1 cellular context compared by ENCODE assay signal in the genomic region with DNA sequence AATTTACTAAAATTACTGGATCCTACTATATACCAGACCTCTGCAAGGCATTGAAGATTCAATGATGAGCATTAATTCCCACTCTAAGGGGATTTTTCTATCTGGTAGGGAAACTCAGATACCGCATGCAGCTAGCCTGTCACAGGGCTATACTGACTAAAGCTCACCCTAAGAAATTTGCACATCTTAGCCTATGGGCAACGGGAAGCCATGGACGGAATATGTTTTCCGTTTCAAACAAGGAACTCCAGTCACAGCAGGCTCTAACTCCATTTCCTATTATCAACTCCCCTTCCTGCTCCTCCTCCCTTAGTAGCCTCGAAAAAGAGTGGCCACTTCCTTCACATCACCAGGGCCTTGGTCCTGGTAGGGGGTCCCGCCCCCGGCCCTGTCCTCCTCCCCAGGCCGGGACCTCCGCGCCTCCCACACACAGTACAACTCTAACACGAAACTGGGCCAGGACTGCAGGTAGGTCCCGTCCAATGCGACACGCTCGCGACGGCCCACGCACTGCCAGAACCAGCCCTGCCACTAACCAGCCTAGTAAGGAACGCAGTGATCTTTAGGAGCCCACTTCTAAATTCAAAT.
TF ChIP-seq lines count a peak whose summit lies in the region.

No MANE protein-coding gene starts in this region.

TF ChIP-seq in GM12878, 131 proteins besides CTCF, POLR2A, EP300 and RAD21 (continues in another document):
- no peak for TF ChIP-seq ZNF207 (IDR thresholded peaks at IDR 0.05; ENCODE audit: borderline replicate concordance)
- no peak for TF ChIP-seq SMC3 (IDR thresholded peaks at IDR 0.05; ENCODE audit: borderline replicate concordance, low read length)
- TF ChIP-seq SREBF2 (IDR thresholded peaks at IDR 0.05; ENCODE audit: low read length), result no peak
- TF ChIP-seq LARP7 (IDR thresholded peaks at IDR 0.05), result peak; percentile 64; the same call in 1 of the 2 replicates
- TF ChIP-seq PBX3 (IDR thresholded peaks at IDR 0.05; ENCODE audit: insufficient replicate concordance, low read depth, low read length), result no peak
- peak; percentile 51; the same call in 1 of the 2 replicates for TF ChIP-seq MTA2 (IDR thresholded peaks at IDR 0.05; ENCODE audit: low read depth)
- no peak for TF ChIP-seq SRF (IDR thresholded peaks at IDR 0.05; ENCODE audit: low read depth in 2 of 2, low read length in 2 of 2)
- TF ChIP-seq SP1 (IDR thresholded peaks at IDR 0.05; ENCODE audit: low read depth, low read length), result no peak
- TF ChIP-seq MTA3 (IDR thresholded peaks at IDR 0.05; ENCODE audit: borderline replicate concordance, low read length), result no peak
- no peak for TF ChIP-seq CEBPB (IDR thresholded peaks at IDR 0.05; ENCODE audit: borderline replicate concordance in 1 of 2, low read depth in 2 of 2, low read length in 2 of 2)
- no peak for TF ChIP-seq ZNF274 (IDR thresholded peaks at IDR 0.05; ENCODE audit: insufficient read depth, insufficient read length)
- no peak for TF ChIP-seq MYC (IDR thresholded peaks at IDR 0.05; ENCODE audit: insufficient read depth, insufficient read length, insufficient replicate concordance, low read length, severe bottlenecking)
- TF ChIP-seq, protein P1, sequence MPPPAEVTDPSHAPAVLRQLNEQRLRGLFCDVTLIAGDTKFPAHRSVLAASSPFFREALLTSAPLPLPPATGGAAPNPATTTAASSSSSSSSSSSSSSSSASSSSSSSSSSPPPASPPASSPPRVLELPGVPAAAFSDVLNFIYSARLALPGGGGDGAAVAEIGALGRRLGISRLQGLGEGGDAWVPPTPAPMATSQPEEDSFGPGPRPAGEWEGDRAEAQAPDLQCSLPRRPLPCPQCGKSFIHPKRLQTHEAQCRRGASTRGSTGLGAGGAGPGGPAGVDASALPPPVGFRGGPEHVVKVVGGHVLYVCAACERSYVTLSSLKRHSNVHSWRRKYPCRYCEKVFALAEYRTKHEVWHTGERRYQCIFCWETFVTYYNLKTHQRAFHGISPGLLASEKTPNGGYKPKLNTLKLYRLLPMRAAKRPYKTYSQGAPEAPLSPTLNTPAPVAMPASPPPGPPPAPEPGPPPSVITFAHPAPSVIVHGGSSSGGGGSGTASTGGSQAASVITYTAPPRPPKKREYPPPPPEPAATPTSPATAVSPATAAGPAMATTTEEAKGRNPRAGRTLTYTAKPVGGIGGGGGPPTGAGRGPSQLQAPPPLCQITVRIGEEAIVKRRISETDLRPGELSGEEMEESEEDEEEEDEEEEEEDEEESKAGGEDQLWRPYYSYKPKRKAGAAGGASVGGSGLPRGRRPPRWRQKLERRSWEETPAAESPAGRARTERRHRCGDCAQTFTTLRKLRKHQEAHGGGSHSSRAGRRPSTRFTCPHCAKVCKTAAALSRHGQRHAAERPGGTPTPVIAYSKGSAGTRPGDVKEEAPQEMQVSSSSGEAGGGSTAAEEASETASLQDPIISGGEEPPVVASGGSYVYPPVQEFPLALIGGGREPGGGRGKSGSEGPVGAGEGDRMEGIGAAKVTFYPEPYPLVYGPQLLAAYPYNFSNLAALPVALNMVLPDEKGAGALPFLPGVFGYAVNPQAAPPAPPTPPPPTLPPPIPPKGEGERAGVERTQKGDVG (CRISPR knock-in tag; IDR thresholded peaks at IDR 0.05), result no peak
- no peak for TF ChIP-seq REST (IDR thresholded peaks at IDR 0.05; ENCODE audit: low read depth, low read length)
- TF ChIP-seq, protein P2, sequence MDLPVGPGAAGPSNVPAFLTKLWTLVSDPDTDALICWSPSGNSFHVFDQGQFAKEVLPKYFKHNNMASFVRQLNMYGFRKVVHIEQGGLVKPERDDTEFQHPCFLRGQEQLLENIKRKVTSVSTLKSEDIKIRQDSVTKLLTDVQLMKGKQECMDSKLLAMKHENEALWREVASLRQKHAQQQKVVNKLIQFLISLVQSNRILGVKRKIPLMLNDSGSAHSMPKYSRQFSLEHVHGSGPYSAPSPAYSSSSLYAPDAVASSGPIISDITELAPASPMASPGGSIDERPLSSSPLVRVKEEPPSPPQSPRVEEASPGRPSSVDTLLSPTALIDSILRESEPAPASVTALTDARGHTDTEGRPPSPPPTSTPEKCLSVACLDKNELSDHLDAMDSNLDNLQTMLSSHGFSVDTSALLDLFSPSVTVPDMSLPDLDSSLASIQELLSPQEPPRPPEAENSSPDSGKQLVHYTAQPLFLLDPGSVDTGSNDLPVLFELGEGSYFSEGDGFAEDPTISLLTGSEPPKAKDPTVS (IDR thresholded peaks at IDR 0.05; ENCODE audit: low read depth, low read length), result no peak
- no peak for TF ChIP-seq FOXK2 (IDR thresholded peaks at IDR 0.05)
- no peak for TF ChIP-seq BHLHE40 (IDR thresholded peaks at IDR 0.05; ENCODE audit: borderline replicate concordance in 1 of 2, low read depth in 2 of 2, low read length in 1 of 2)
- no peak for TF ChIP-seq CREB1 (IDR thresholded peaks at IDR 0.05; ENCODE audit: low read depth)
- TF ChIP-seq BCL11A (IDR thresholded peaks at IDR 0.05; ENCODE audit: low read depth, low read length), result no peak
- no peak for TF ChIP-seq CHD4 (IDR thresholded peaks at IDR 0.05)
- TF ChIP-seq CREM (IDR thresholded peaks at IDR 0.05; ENCODE audit: low read depth), result no peak
- TF ChIP-seq MLLT1 (IDR thresholded peaks at IDR 0.05), result 0 out of 2 replicates have a peak, but pooled peaks have one; percentile 26
- no peak for TF ChIP-seq IKZF2 (IDR thresholded peaks at IDR 0.05)
- no peak for TF ChIP-seq ZSCAN29 (IDR thresholded peaks at IDR 0.05)
- no peak for TF ChIP-seq RAD51 (IDR thresholded peaks at IDR 0.05)
- no peak for TF ChIP-seq ATF7 (IDR thresholded peaks at IDR 0.05; ENCODE audit: low read depth)
- TF ChIP-seq, protein P3, sequence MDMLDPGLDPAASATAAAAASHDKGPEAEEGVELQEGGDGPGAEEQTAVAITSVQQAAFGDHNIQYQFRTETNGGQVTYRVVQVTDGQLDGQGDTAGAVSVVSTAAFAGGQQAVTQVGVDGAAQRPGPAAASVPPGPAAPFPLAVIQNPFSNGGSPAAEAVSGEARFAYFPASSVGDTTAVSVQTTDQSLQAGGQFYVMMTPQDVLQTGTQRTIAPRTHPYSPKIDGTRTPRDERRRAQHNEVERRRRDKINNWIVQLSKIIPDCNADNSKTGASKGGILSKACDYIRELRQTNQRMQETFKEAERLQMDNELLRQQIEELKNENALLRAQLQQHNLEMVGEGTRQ (IDR thresholded peaks at IDR 0.05; ENCODE audit: borderline replicate concordance, low read depth, low read length), result no peak
- TF ChIP-seq SMARCA5 (IDR thresholded peaks at IDR 0.05), result 0 out of 2 replicates have a peak, but pooled peaks have one; percentile 53
- TF ChIP-seq MAX (IDR thresholded peaks at IDR 0.05; ENCODE audit: low read depth, low read length), result no peak
- 0 out of 2 replicates have a peak, but pooled peaks have one; percentile 13 for TF ChIP-seq DPF2 (IDR thresholded peaks at IDR 0.05)
- TF ChIP-seq EGR1 (IDR thresholded peaks at IDR 0.05; ENCODE audit: borderline replicate concordance in 1 of 2, low read depth in 2 of 2, low read length in 2 of 2), result no peak
- no peak for TF ChIP-seq ZNF622 (IDR thresholded peaks at IDR 0.05)
- no peak for TF ChIP-seq SUPT20H (IDR thresholded peaks at IDR 0.05; ENCODE audit: borderline replicate concordance, control insufficient read depth, low read depth, low read length)
- TF ChIP-seq ASH2L (IDR thresholded peaks at IDR 0.05; ENCODE audit: borderline replicate concordance, low read depth), result no peak
- TF ChIP-seq WRNIP1 (IDR thresholded peaks at IDR 0.05; ENCODE audit: borderline replicate concordance, low read depth, low read length), result no peak
- TF ChIP-seq POLR2AphosphoS5 (IDR thresholded peaks at IDR 0.05; ENCODE audit: low read length), result no peak
- TF ChIP-seq E4F1 (IDR thresholded peaks at IDR 0.05; ENCODE audit: borderline replicate concordance, partially characterized antibody), result no peak
- TF ChIP-seq MEF2A (IDR thresholded peaks at IDR 0.05; ENCODE audit: insufficient read depth, low read depth, low read length), result no peak
- TF ChIP-seq EED (IDR thresholded peaks at IDR 0.05; ENCODE audit: low read depth), result no peak
- TF ChIP-seq ATF2 (IDR thresholded peaks at IDR 0.05; ENCODE audit: low read length), result no peak
- TF ChIP-seq, protein P4, sequence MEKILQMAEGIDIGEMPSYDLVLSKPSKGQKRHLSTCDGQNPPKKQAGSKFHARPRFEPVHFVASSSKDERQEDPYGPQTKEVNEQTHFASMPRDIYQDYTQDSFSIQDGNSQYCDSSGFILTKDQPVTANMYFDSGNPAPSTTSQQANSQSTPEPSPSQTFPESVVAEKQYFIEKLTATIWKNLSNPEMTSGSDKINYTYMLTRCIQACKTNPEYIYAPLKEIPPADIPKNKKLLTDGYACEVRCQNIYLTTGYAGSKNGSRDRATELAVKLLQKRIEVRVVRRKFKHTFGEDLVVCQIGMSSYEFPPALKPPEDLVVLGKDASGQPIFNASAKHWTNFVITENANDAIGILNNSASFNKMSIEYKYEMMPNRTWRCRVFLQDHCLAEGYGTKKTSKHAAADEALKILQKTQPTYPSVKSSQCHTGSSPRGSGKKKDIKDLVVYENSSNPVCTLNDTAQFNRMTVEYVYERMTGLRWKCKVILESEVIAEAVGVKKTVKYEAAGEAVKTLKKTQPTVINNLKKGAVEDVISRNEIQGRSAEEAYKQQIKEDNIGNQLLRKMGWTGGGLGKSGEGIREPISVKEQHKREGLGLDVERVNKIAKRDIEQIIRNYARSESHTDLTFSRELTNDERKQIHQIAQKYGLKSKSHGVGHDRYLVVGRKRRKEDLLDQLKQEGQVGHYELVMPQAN (conservative IDR thresholded peaks at IDR 0.05), result peak; percentile 63; the same call in 1 of the 2 replicates
- no peak for TF ChIP-seq NR2C1 (IDR thresholded peaks at IDR 0.05)
